In the genomic region with DNA sequence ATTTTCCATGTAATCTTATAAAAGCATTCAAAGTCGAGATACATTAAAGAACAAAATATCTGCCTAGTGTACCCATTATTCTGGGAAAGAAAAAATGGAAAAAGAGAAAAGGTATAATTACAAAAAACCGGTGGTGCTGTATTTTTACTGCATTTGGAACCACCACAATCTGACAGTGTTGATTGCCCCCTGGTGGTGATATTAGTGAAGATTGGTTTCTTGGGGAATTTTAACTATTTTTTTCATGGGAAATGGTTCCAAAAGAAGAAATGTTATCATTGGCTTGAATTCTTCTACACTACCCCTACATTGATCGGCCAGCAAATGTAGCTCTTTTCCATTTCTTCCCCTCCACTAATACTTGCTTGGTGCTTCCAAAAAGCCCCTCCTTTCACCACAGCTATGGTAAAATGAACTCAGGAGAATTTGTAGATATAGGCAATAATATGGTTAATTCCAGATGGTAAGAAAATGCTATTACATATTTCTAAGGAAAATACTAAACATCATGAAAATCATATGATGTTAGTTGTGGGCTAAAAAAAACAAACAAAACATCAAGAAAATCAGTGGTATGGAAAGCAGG, we compare ENCODE assay signal across 8 cellular contexts. TPM values are rescaled to one million over a fixed set of nuclear protein-coding genes. Genes with fewer than 3 reads are reported as not detected.
DNase-seq lines count a peak whose midpoint lies in the region; ATAC-seq and TF ChIP-seq lines count a peak whose summit lies in the region.

No MANE protein-coding gene starts in this region.

- no peaks in the 10 kb centered on the region for H3K36me3 ChIP-seq in heart left ventricle
- H3K36me3 ChIP-seq in transverse colon = no peaks in the 10 kb centered on the region

- H3K9me3 Mint-ChIP-seq in activated CD8-positive, alpha-beta T cell treated with anti-CD3 and anti-CD28 coated beads for 36 hours = no peaks in the 10 kb centered on the region

- POLR2A ChIA-PET in activated CD8-positive, alpha-beta T cell treated with anti-CD3 and anti-CD28 coated beads for 36 hours (lab: Charles Lee) = interaction anchor here (1.1 kb wide), 1 partner anchor 9 kb away, joined by 3 read pairs; no protein-coding TSS in a partner anchor

- in situ Hi-C loops in transverse colon (cut with MboI; ENCODE audit: low pct_ligation_motif_present in 1 of 4, low pct_unique_long_range_greater_than_20kb in 1 of 4, low sequenced_read_pairs in 3 of 4) = loop anchor here (10.0 to 25.0 kb wide), 5 partner anchors 307 to 732 kb away; no protein-coding TSS in a partner anchor

- H3K4me1 Mint-ChIP-seq in activated CD8-positive, alpha-beta T cell treated with anti-CD3 and anti-CD28 coated beads for 36 hours (ENCODE audit: low read depth) = no peaks in the 10 kb centered on the region

- H3K27me3 ChIP-seq in heart left ventricle = no peaks in the 10 kb centered on the region
- no peaks in the 10 kb centered on the region for H3K27me3 ChIP-seq in transverse colon

- H3K4me1 ChIP-seq in heart left ventricle = no peaks in the 10 kb centered on the region
- no peaks in the 10 kb centered on the region for H3K4me1 ChIP-seq in transverse colon

- TF ChIP-seq POLR2A in heart left ventricle (IDR thresholded peaks at IDR 0.05) (no peak), transverse colon (IDR thresholded peaks at IDR 0.05) (no peak)

- H3K27ac Mint-ChIP-seq in activated CD8-positive, alpha-beta T cell treated with anti-CD3 and anti-CD28 coated beads for 36 hours = no peak overlapping the region

- H3K27me3 Mint-ChIP-seq in activated CD8-positive, alpha-beta T cell treated with anti-CD3 and anti-CD28 coated beads for 36 hours = peaks cover 5% of the 10 kb centered on the region

- TF ChIP-seq CTCF in heart left ventricle (IDR thresholded peaks at IDR 0.05) = peak; percentile 46 to 86 (median 70)
- TF ChIP-seq CTCF in LNCaP clone FGC (IDR thresholded peaks at IDR 0.05; ENCODE audit: control insufficient read depth, extremely low read depth, insufficient read depth) = peak; percentile 57
- TF ChIP-seq CTCF in activated CD8-positive, alpha-beta T cell treated with anti-CD3 and anti-CD28 coated beads for 36 hours (IDR thresholded peaks at IDR 0.05) = peak; percentile 87
- peak; percentile 50 to 67 (median 65) for TF ChIP-seq CTCF in transverse colon (IDR thresholded peaks at IDR 0.05)

- DNase-seq in heart left ventricle (no peak), cardiac septum (ENCODE audit: low spot score) (no peak), LNCaP clone FGC (ENCODE audit: low read depth) (no peak), iPS-NIHi7 (ENCODE audit: extremely low spot score) (peak; percentile 43), transverse colon (no peak)
- peak; percentile 24 for DNase-seq in activated CD8-positive, alpha-beta T cell treated with anti-CD3 and anti-CD28 coated beads for 36 hours
- DNase-seq in activated CD4-positive, CD25-positive, alpha-beta regulatory T cell (lab: John Stamatoyannopoulos, UW) = no peak

- TF ChIP-seq EP300 in transverse colon (IDR thresholded peaks at IDR 0.05; ENCODE audit: low read depth) = no peak

- H3K27ac ChIP-seq in heart left ventricle (no peak overlapping the region), transverse colon (no peak overlapping the region)

- CTCF ChIA-PET in activated CD8-positive, alpha-beta T cell treated with anti-CD3 and anti-CD28 coated beads for 36 hours (lab: Charles Lee) = interaction anchor here (0.9 to 2.3 kb wide), 5 partner anchors 31 to 692 kb away, joined by 3 to 8 read pairs (median 4); no protein-coding TSS in a partner anchor

- H3K4me3 Mint-ChIP-seq in activated CD8-positive, alpha-beta T cell treated with anti-CD3 and anti-CD28 coated beads for 36 hours = no peak overlapping the region

- ATAC-seq in heart left ventricle (no peak), GM21529 (IDR thresholded peaks at IDR 0.05; ENCODE audit: unreplicated experiment) (no peak)
- no peak for ATAC-seq in activated CD8-positive, alpha-beta T cell treated with anti-CD3 and anti-CD28 coated beads for 36 hours

- H3K4me3 ChIP-seq in heart left ventricle (no peak overlapping the region), LNCaP clone FGC (ENCODE audit: low read depth, low read length) (no peak overlapping the region), transverse colon (no peak overlapping the region)

- intact Hi-C loops in heart left ventricle (cut with DNase I) (loop anchor here (2.0 to 10.0 kb wide), 8 partner anchors 315 to 725 kb away; no protein-coding TSS in a partner anchor), cardiac septum (cut with DNase I) (loop anchor here (2.0 to 10.0 kb wide), 3 partner anchors 317 to 725 kb away; no protein-coding TSS in a partner anchor), transverse colon (cut with DNase I; ENCODE audit: low total_unique reads) (loop anchor here (10.0 kb wide), 1 partner anchor 515 kb away; no protein-coding TSS in a partner anchor)
- intact Hi-C loops in activated CD8-positive, alpha-beta T cell treated with anti-CD3 and anti-CD28 coated beads for 36 hours (cut with micrococcal nuclease) = loop anchor here (5.0 to 10.0 kb wide), 2 partner anchors 317 to 515 kb away; no protein-coding TSS in a partner anchor

- 2 to 10% (median 5%) methylated on average over 3 of the region's 3 CpGs for WGBS in heart left ventricle, 4 donors
- WGBS in transverse colon (ENCODE audit: low coverage in 1 of 2), 2 donors = 2 to 4% methylated on average over 3 of the region's 3 CpGs

- H3K9me3 ChIP-seq in heart left ventricle (no peaks in the 10 kb centered on the region), transverse colon (no peaks in the 10 kb centered on the region)

- H3K36me3 Mint-ChIP-seq in activated CD8-positive, alpha-beta T cell treated with anti-CD3 and anti-CD28 coated beads for 36 hours (ENCODE audit: low read depth) = no peaks in the 10 kb centered on the region

RNA-seq across cellular contexts. Expression of a gene that starts 50.0 kb away (rescaled TPM):
- total RNA-seq in heart left ventricle (10 to 100 TPM; 14.0 to 32.2 (median 17.9) TPM), cardiac septum (15.9 TPM), transverse colon (10 to 100 TPM; 10.9 to 20.1 (median 18.4) TPM)
- 10 to 100 TPM; 11.0 to 11.3 TPM for polyA plus RNA-seq in heart left ventricle
- total RNA-seq in activated CD8-positive, alpha-beta T cell treated with anti-CD3 and anti-CD28 coated beads for 36 hours = 10 to 100 TPM; 25.7 to 26.8 TPM

Comparison
In these comparisons a context has a peak if more than half of its experiments do, and no peak if none do; other contexts are left out.
1. DNase-seq: peak in activated CD8-positive, alpha-beta T cell treated with anti-CD3 and anti-CD28 coated beads for 36 hours (single experiment) and iPS-NIHi7 (single experiment); none in heart left ventricle (0 of 5), cardiac septum (single experiment), LNCaP clone FGC (single experiment), transverse colon (single experiment) and activated CD4-positive, CD25-positive, alpha-beta regulatory T cell (0 of 4).
2. Peak in every context shown above with its lines, with median percentiles within 50 percentile points of each other: CTCF ChIP-seq.